ENCODE assay signal across 9 cellular contexts in genomic region chr17:76523084-76524037, GRCh38. TPM values are rescaled to one million over a fixed set of nuclear protein-coding genes. Genes with fewer than 3 reads are reported as not detected.
A peak's percentile ranks its signal among the peaks of the same experiment; 100 is the strongest.
DNase-seq lines count a peak whose midpoint lies in the region; ATAC-seq and TF ChIP-seq lines count a peak whose summit lies in the region.
"Had no signal": no experiment of that assay in that cellular context is flagged by ENCODE, and none has a peak within 500 bp of the region (broad histone marks: within the 10 kb centered on the region; RNA-seq: fewer than 3 reads in every experiment).

No MANE protein-coding gene starts in this region.

- H3K27me3 ChIP-seq in upper lobe of left lung, result no peaks in the 10 kb centered on the region

- 22 to 42% methylated on average over 15 to 35 of the region's 35 CpGs for WGBS in upper lobe of left lung, 2 donors

- peaks cover 35 to 40% (median 37%) of the 10 kb centered on the region in 4 donors for H3K4me1 ChIP-seq in upper lobe of left lung

- no peak overlapping the region for H3K27ac ChIP-seq in upper lobe of left lung

- H3K4me3 ChIP-seq in upper lobe of left lung, result no peak overlapping the region

- TF ChIP-seq EP300 in upper lobe of left lung (IDR thresholded peaks at IDR 0.05), result no peak

- no peak for TF ChIP-seq POLR2A in upper lobe of left lung (IDR thresholded peaks at IDR 0.05)

- H3K36me3 ChIP-seq in upper lobe of left lung, result no peaks in the 10 kb centered on the region

- TF ChIP-seq CTCF in upper lobe of left lung (IDR thresholded peaks at IDR 0.05), result peak; percentile 99 to 100 (median 99)

- DNase-seq in ELF-1 (ENCODE audit: low read depth, low spot score) (peak; percentile 91), HuH-7 (ENCODE audit: low spot score) (peak; percentile 89), RPMI8226 (peak; percentile 82), globus pallidus (ENCODE audit: low spot score) (peak; percentile 47), pons (ENCODE audit: low spot score) (peak; percentile 43), upper lobe of left lung (peak; percentile 85 to 97)
- peak; percentile 94 for DNase-seq in activated effector memory CD4-positive, alpha-beta T cell treated with anti-CD3 and anti-CD28 coated beads, Interleukin-2, amount 50 U/mL, for 16 hours

- no peaks in the 10 kb centered on the region for H3K9me3 ChIP-seq in upper lobe of left lung

- ATAC-seq in upper lobe of left lung (ENCODE audit: low FRiP score in 2 of 2), result peak; percentile 86 to 87
- no peak for ATAC-seq in GM21447 (IDR thresholded peaks at IDR 0.05; ENCODE audit: unreplicated experiment)

RNA-seq across cellular contexts. Expression of gene CYGB, which starts 14.1 kb away (rescaled TPM):
- 10 to 100 TPM in 5 of 6 donors, 1 to 10 TPM in 1; 6.4 to 33.9 (median 16.6) TPM for total RNA-seq in upper lobe of left lung

RNA-seq across cellular contexts. Expression of gene PRCD, which starts 16.5 kb away (rescaled TPM):
- 10 to 100 TPM in 1 of 6 donors, 1 to 10 TPM in 4, not detected in 1; 3.0 to 13.9 (median 7.2) TPM for total RNA-seq in upper lobe of left lung

RNA-seq across cellular contexts. Expression of gene RHBDF2, which starts 22.1 kb away (rescaled TPM):
- 100 to 1,000 TPM in 2 of 6 donors, 10 to 100 TPM in 4; 34.3 to 137 (median 47.6) TPM for total RNA-seq in upper lobe of left lung

RNA-seq across cellular contexts. Expression of gene AANAT, which starts 56.0 kb away (rescaled TPM):
- total RNA-seq in upper lobe of left lung, result not detected
- total RNA-seq: dermis microvascular lymphatic vessel endothelial cell had no signal

Comparison
In these comparisons a context has a peak if more than half of its experiments do, and no peak if none do; other contexts are left out.
1. DNase-seq: peak in every context shown above with its lines; median percentile 94 in activated effector memory CD4-positive, alpha-beta T cell treated with anti-CD3 and anti-CD28 coated beads, Interleukin-2, amount 50 U/mL, for 16 hours; 91 in ELF-1; 91 in upper lobe of left lung; 89 in HuH-7; 82 in RPMI8226; 47 in globus pallidus; 43 in pons.